In the genomic region with DNA sequence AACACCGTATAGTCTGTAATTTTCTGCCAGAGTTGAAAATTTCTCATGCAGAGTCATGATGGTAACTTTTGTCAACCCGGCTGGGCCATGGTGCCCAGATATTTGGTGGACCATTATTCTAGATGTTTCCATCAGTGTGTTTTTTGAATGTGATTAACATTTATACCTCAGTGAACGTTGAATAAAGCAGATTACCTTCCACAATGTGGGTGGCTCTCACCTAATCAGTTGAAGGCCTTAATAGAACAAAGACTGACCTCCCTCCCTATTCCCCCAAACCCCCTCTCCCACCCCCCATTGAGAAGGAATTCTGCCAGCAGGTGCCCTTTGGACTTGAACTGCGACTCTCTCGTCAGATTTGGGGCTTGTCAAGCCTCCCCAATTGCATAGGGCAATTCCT, we compare ENCODE assay signal across 44 cellular contexts. TPM values are rescaled to one million over a fixed set of nuclear protein-coding genes. Genes with fewer than 3 reads are reported as not detected.
"Had no signal": no experiment of that assay in that cellular context is flagged by ENCODE, and none has a peak within 500 bp of the region (broad histone marks: within the 10 kb centered on the region; RNA-seq: fewer than 3 reads in every experiment).

No MANE protein-coding gene starts in this region.

- FAIRE-seq: astrocyte, bronchial epithelial cell had no signal

- H3K4me1 ChIP-seq: ascending aorta, breast epithelium had no signal

- H3K4me3 ChIP-seq: adrenal gland, ascending aorta, body of pancreas, breast epithelium, cardiac muscle cell had no signal

- H3K4me3 Mint-ChIP-seq: activated naive CD4-positive, alpha-beta T cell treated with anti-CD3 and anti-CD28 coated beads for 36 hours; activated naive CD4-positive, alpha-beta T cell treated with anti-CD3 and anti-CD28 coated beads, Interleukin-2, amount 10 ng/mL, durations not matched to agents 7 days and 5 days; activated naive CD4-positive, alpha-beta T cell treated with anti-CD3 and anti-CD28 coated beads, Interleukin-2, amount 50 U/mL, for 24 hours; activated naive CD8-positive, alpha-beta T cell; activated naive CD8-positive, alpha-beta T cell treated with anti-CD3 and anti-CD28 coated beads for 36 hours; activated naive CD8-positive, alpha-beta T cell treated with anti-CD3 and anti-CD28 coated beads, Interleukin-2, amount 10 ng/mL, durations not matched to agents 7 days and 5 days; activated naive CD8-positive, alpha-beta T cell treated with anti-CD3 and anti-CD28 coated beads, Interleukin-2, amount 50 U/mL, for 24 hours; activated T-cell treated with anti-CD3 and anti-CD28 coated beads, Interleukin-2, amount 50 U/mL, for 24 hours; activated T-cell treated with anti-CD3 and anti-CD28 coated beads, Interleukin-2, amount 50 U/mL, for 4 hours; activated T-cell treated with anti-CD3 and anti-CD28 coated beads, Interleukin-2, amount 50 U/mL, for 72 hours; activated T-helper 1 cell treated with anti-CD3 and anti-CD28 coated beads, Interleukin-12 subunit alpha, Interleukin-12 subunit beta, Interleukin-2, Interleukin-4 antibody, amounts not matched to agents 30 ng/mL and 10 ng/mL and 1 ng/mL, durations not matched to agents 14 hours and 24 hours and 36 hours; activated T-helper 17 cell treated with anti-CD3 and anti-CD28 coated beads, Interleukin-2, amount 50 U/mL, for 72 hours; brain; central memory CD8-positive, alpha-beta T cell had no signal

- ATAC-seq: activated naive CD4-positive, alpha-beta T cell treated with anti-CD3 and anti-CD28 coated beads, Interleukin-2, amount 50 U/mL, for 72 hours; activated naive CD8-positive, alpha-beta T cell treated with anti-CD3 and anti-CD28 coated beads, Interleukin-2, amount 50 U/mL, for 24 hours; activated T-cell treated with anti-CD3 and anti-CD28 coated beads, Interleukin-2, amount 50 U/mL, for 4 hours; activated T-cell treated with anti-CD3 and anti-CD28 coated beads, Interleukin-2, amount 50 U/mL, for 72 hours; activated T-helper 17 cell treated with anti-CD3 and anti-CD28 coated beads, Interleukin-2, amount 50 U/mL, for 72 hours; body of pancreas had no signal

- H3K36me3 ChIP-seq: adrenal gland, ascending aorta, brain microvascular endothelial cell, breast epithelium, cardiac muscle cell had no signal

- H3K27me3 Mint-ChIP-seq: activated naive CD4-positive, alpha-beta T cell treated with anti-CD3 and anti-CD28 coated beads, Interleukin-2, amount 50 U/mL, for 24 hours; activated naive CD8-positive, alpha-beta T cell treated with anti-CD3 and anti-CD28 coated beads, Interleukin-2, amount 50 U/mL, for 24 hours; activated T-cell treated with anti-CD3 and anti-CD28 coated beads, Interleukin-2, amount 50 U/mL, for 24 hours; activated T-helper 17 cell treated with anti-CD3 and anti-CD28 coated beads, Interleukin-2, amount 50 U/mL, for 72 hours had no signal

- DNase-seq: activated effector memory CD4-positive, alpha-beta T cell treated with anti-CD3 and anti-CD28 coated beads, Interleukin-2, amount 50 U/mL, for 16 hours; activated effector memory CD4-positive, alpha-beta T cell treated with Interleukin-2 at 50 U/mL for 16 hours; activated gamma-delta T cell; activated gamma-delta T cell treated with Interleukin-2 at 50 U/mL for 16 hours; activated naive CD4-positive, alpha-beta T cell; activated naive CD4-positive, alpha-beta T cell treated with anti-CD3 and anti-CD28 coated beads for 36 hours; activated naive CD4-positive, alpha-beta T cell treated with anti-CD3 and anti-CD28 coated beads, Interleukin-2, amount 10 ng/mL, durations not matched to agents 7 days and 5 days; activated naive CD4-positive, alpha-beta T cell treated with anti-CD3 and anti-CD28 coated beads, Interleukin-2, amount 50 U/mL, for 16 hours; activated naive CD4-positive, alpha-beta T cell treated with Interleukin-2 at 50 U/mL for 16 hours; activated naive CD8-positive, alpha-beta T cell treated with anti-CD3 and anti-CD28 coated beads for 36 hours; activated naive CD8-positive, alpha-beta T cell treated with anti-CD3 and anti-CD28 coated beads, Interleukin-2, amount 10 ng/mL, durations not matched to agents 7 days and 5 days; activated naive CD8-positive, alpha-beta T cell treated with anti-CD3 and anti-CD28 coated beads, Interleukin-2, amount 50 U/mL, for 24 hours; activated T-cell treated with anti-CD3 and anti-CD28 coated beads, Interleukin-2, amount 50 U/mL, for 1 hour; activated T-cell treated with anti-CD3 and anti-CD28 coated beads, Interleukin-2, amount 50 U/mL, for 24 hours; activated T-cell treated with anti-CD3 and anti-CD28 coated beads, Interleukin-2, amount 50 U/mL, for 4 hours; activated T-cell treated with anti-CD3 and anti-CD28 coated beads, Interleukin-2, amount 50 U/mL, for 48 hours; activated T-cell treated with anti-CD3 and anti-CD28 coated beads, Interleukin-2, amount 50 U/mL, for 72 hours; adrenal gland; amniotic stem cell; amygdala; anterior cingulate cortex; aorta; body of pancreas; brain microvascular endothelial cell; caudate nucleus; central memory CD4-positive, alpha-beta T cell; cerebellar nuclear complex had no signal

- H3K4me1 Mint-ChIP-seq: central memory CD8-positive, alpha-beta T cell had no signal

- H3K27ac ChIP-seq: adrenal gland, ascending aorta, body of pancreas, brain microvascular endothelial cell, breast epithelium, cardiac muscle cell had no signal

- H3K27me3 ChIP-seq: adrenal gland, ascending aorta, body of pancreas, brain microvascular endothelial cell, breast epithelium, cardiac muscle cell had no signal

- H3K36me3 Mint-ChIP-seq: activated naive CD4-positive, alpha-beta T cell treated with anti-CD3 and anti-CD28 coated beads, Interleukin-2, amount 10 ng/mL, durations not matched to agents 7 days and 5 days; activated naive CD4-positive, alpha-beta T cell treated with anti-CD3 and anti-CD28 coated beads, Interleukin-2, amount 50 U/mL, for 24 hours; activated naive CD8-positive, alpha-beta T cell; activated naive CD8-positive, alpha-beta T cell treated with anti-CD3 and anti-CD28 coated beads for 36 hours; activated naive CD8-positive, alpha-beta T cell treated with anti-CD3 and anti-CD28 coated beads, Interleukin-2, amount 10 ng/mL, durations not matched to agents 7 days and 5 days; brain had no signal

- H3K27ac Mint-ChIP-seq: activated naive CD4-positive, alpha-beta T cell treated with anti-CD3 and anti-CD28 coated beads for 36 hours; activated naive CD4-positive, alpha-beta T cell treated with anti-CD3 and anti-CD28 coated beads, Interleukin-2, amount 10 ng/mL, durations not matched to agents 7 days and 5 days; activated naive CD4-positive, alpha-beta T cell treated with anti-CD3 and anti-CD28 coated beads, Interleukin-2, amount 50 U/mL, for 24 hours; activated naive CD4-positive, alpha-beta T cell treated with anti-CD3 and anti-CD28 coated beads, Interleukin-2, amount 50 U/mL, for 72 hours; activated naive CD8-positive, alpha-beta T cell; activated naive CD8-positive, alpha-beta T cell treated with anti-CD3 and anti-CD28 coated beads for 36 hours; activated naive CD8-positive, alpha-beta T cell treated with anti-CD3 and anti-CD28 coated beads, Interleukin-2, amount 10 ng/mL, durations not matched to agents 7 days and 5 days; activated naive CD8-positive, alpha-beta T cell treated with anti-CD3 and anti-CD28 coated beads, Interleukin-2, amount 50 U/mL, for 24 hours; activated T-cell treated with anti-CD3 and anti-CD28 coated beads, Interleukin-2, amount 50 U/mL, for 24 hours; activated T-cell treated with anti-CD3 and anti-CD28 coated beads, Interleukin-2, amount 50 U/mL, for 72 hours; activated T-helper 1 cell treated with anti-CD3 and anti-CD28 coated beads, Interleukin-12 subunit alpha, Interleukin-12 subunit beta, Interleukin-2, Interleukin-4 antibody, amounts not matched to agents 30 ng/mL and 10 ng/mL and 1 ng/mL, durations not matched to agents 14 hours and 24 hours and 36 hours; activated T-helper 17 cell treated with anti-CD3 and anti-CD28 coated beads, Interleukin-2, amount 50 U/mL, for 72 hours; activated T-helper 2 cell treated with anti-CD3 and anti-CD28 coated beads, Interferon-gamma antibody, Interleukin-2, Interleukin-4, amounts not matched to agents 10 μg/mL and 5 μg/mL and 100 μg/mL, durations not matched to agents 14 hours and 24 hours and 36 hours; brain had no signal

- H3K9me3 Mint-ChIP-seq: activated naive CD4-positive, alpha-beta T cell treated with anti-CD3 and anti-CD28 coated beads, Interleukin-2, amount 10 ng/mL, durations not matched to agents 7 days and 5 days; activated naive CD4-positive, alpha-beta T cell treated with anti-CD3 and anti-CD28 coated beads, Interleukin-2, amount 50 U/mL, for 24 hours; central memory CD8-positive, alpha-beta T cell had no signal

- H3K9me3 ChIP-seq: adrenal gland, ascending aorta, body of pancreas, breast epithelium had no signal

RNA-seq across cellular contexts. Expression of gene CA5A, which starts 6.4 kb away (rescaled TPM):
- total RNA-seq: activated naive CD4-positive, alpha-beta T cell treated with anti-CD3 and anti-CD28 coated beads for 36 hours; activated naive CD4-positive, alpha-beta T cell treated with anti-CD3 and anti-CD28 coated beads, Interleukin-2, amount 50 U/mL, for 72 hours; activated naive CD8-positive, alpha-beta T cell treated with anti-CD3 and anti-CD28 coated beads for 36 hours; activated naive CD8-positive, alpha-beta T cell treated with anti-CD3 and anti-CD28 coated beads, Interleukin-2, amount 10 ng/mL, durations not matched to agents 7 days and 5 days; activated T-helper 17 cell treated with anti-CD3 and anti-CD28 coated beads, Interleukin-2, amount 50 U/mL, for 72 hours; activated T-helper 2 cell treated with anti-CD3 and anti-CD28 coated beads, Interferon-gamma antibody, Interleukin-2, Interleukin-4, amounts not matched to agents 10 μg/mL and 5 μg/mL and 100 μg/mL, durations not matched to agents 14 hours and 24 hours and 36 hours; aorta; ascending aorta; astrocyte; body of pancreas; breast epithelium; bronchial epithelial cell; cardiac muscle cell; cardiac septum; cerebellum; chondrocyte had no signal
- polyA plus RNA-seq: adipose tissue, adrenal gland, cardiac muscle cell had no signal
